In genomic region chr13:73902296-73902695, GRCh38 we compare ENCODE assay signal across 27 cellular contexts.
"Had no signal": no experiment of that assay in that cellular context is flagged by ENCODE, and none has a peak within 500 bp of the region (broad histone marks: within the 10 kb centered on the region; RNA-seq: fewer than 3 reads in every experiment).

No MANE protein-coding gene starts in this region.

- H3K9me3 ChIP-seq: colonic mucosa, lower lobe of right lung, testis, uterus had no signal

- H3K27ac ChIP-seq: colonic mucosa, heart right ventricle, lower lobe of right lung, testis, uterus, VCaP had no signal

- H3K4me1 ChIP-seq: colonic mucosa, lower lobe of right lung, testis, uterus had no signal

- H3K4me3 ChIP-seq: colonic mucosa, heart right ventricle, lower lobe of right lung, testis, uterus had no signal

- H3K27me3 ChIP-seq: colonic mucosa, heart right ventricle, testis, uterus had no signal

- DNase-seq: activated CD4-positive, alpha-beta T cell treated with anti-CD3 and anti-CD28 coated beads, Interleukin-2, amount 50 U/mL, for 1 hour; activated CD4-positive, CD25-positive, alpha-beta regulatory T cell treated with anti-CD3 and anti-CD28 coated beads, Interleukin-2, amount 50 U/mL, for 72 hours; activated naive CD4-positive, alpha-beta T cell; activated naive CD8-positive, alpha-beta T cell treated with anti-CD3 and anti-CD28 coated beads for 36 hours; activated T-cell treated with anti-CD3 and anti-CD28 coated beads, Interleukin-2, amount 50 U/mL, for 1 hour; amniotic stem cell; colonic mucosa; erythroblast; foreskin fibroblast; heart right ventricle; kidney; lower lobe of right lung; naive thymus-derived CD4-positive, alpha-beta T cell; posterior cingulate gyrus; stimulated activated CD4-positive, alpha-beta T cell treated with anti-CD3 and anti-CD28 coated beads, Interleukin-2, amount 100 ng/mL, for 48 hours; stimulated activated CD8-positive, alpha-beta memory T cell treated with anti-CD3 and anti-CD28 coated beads, Interleukin-4, amount 100 ng/mL, for 48 hours; stimulated activated naive B cell treated with anti-CD40 and anti-IgM and Interleukin-4, amounts not matched to agents 10 μg/mL and 1 μg/mL and 100 μg/mL, for 72 hours; T1000; testis; trophoblast cell; uterus had no signal

- FAIRE-seq: bronchial epithelial cell, endometrium, kidney had no signal

- ATAC-seq: activated T-helper 17 cell treated with anti-CD3 and anti-CD28 coated beads, Interleukin-2, amount 50 U/mL, for 72 hours; heart right ventricle; left lobe of liver; lower lobe of right lung; naive thymus-derived CD4-positive, alpha-beta T cell; sciatic nerve; stimulated activated naive B cell treated with anti-CD40 and anti-IgM and Interleukin-4, amounts not matched to agents 10 μg/mL and 1 μg/mL and 100 μg/mL, for 72 hours had no signal

- H3K36me3 ChIP-seq: colonic mucosa, heart right ventricle, lower lobe of right lung, uterus had no signal
